ENCODE assay signal across 20 cellular contexts in the genomic region with DNA sequence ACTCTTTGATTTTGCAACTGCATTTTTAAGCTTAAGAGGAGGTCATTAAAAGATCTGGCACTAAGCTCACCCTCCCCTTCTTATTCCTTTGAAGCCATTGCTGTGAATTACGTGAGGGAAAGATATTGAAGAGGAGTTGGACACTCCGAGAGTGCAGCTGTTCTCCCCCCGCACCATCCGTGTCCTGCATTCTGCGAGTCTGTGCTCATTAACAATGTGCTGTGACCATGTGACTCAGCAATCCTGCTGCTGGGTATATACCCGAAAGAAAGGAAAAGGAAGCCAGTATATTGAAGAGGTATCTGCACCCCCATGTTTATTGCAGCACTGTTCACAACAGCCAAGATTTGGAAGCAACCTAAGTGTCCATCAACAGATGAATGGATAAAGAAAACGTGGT. TPM values are rescaled to one million over a fixed set of nuclear protein-coding genes. Genes with fewer than 3 reads are reported as not detected.
DNase-seq lines count a peak whose midpoint lies in the region; ATAC-seq and TF ChIP-seq lines count a peak whose summit lies in the region.
"Had no signal": no experiment of that assay in that cellular context is flagged by ENCODE, and none has a peak within 500 bp of the region (broad histone marks: within the 10 kb centered on the region; RNA-seq: fewer than 3 reads in every experiment).

No MANE protein-coding gene starts in this region.

- peaks cover 9 to 17% of the 10 kb centered on the region in 2 donors for H3K27me3 Mint-ChIP-seq in CD4-positive, alpha-beta memory T cell
- H3K27me3 Mint-ChIP-seq in osteocyte (ENCODE audit: unreplicated experiment) = no peaks in the 10 kb centered on the region

- no peaks in the 10 kb centered on the region for H3K9me3 ChIP-seq in SJCRH30 (replicated peaks)
- no peaks in the 10 kb centered on the region for H3K9me3 ChIP-seq in CD4-positive, alpha-beta memory T cell (ENCODE audit: control insufficient read depth in 1 of 2, low read length in 2 of 2)
- H3K9me3 ChIP-seq: BLaER1, heart left ventricle, mucosa of descending colon had no signal

- no peaks in the 10 kb centered on the region for H3K36me3 ChIP-seq in SJCRH30
- H3K36me3 ChIP-seq in CD4-positive, alpha-beta memory T cell (ENCODE audit: insufficient read depth, low read length) = no peaks in the 10 kb centered on the region
- H3K36me3 ChIP-seq: BLaER1, heart left ventricle had no signal

- TF ChIP-seq CTCF in fibroblast of pulmonary artery (IDR thresholded peaks at IDR 0.05; ENCODE audit: low read length, missing control alignments) (no peak), retinal pigment epithelial cell (conservative IDR thresholded peaks at IDR 0.05; ENCODE audit: low read depth, low read length) (no peak), osteocyte (IDR thresholded peaks at IDR 0.05) (no peak)

- POLR2A ChIA-PET in CD4-positive, alpha-beta memory T cell (lab: Charles Lee; ENCODE audit: partially characterized antibody) = no interaction called here

- no peak overlapping the region for H3K27ac Mint-ChIP-seq in CD4-positive, alpha-beta memory T cell
- no peak overlapping the region for H3K27ac Mint-ChIP-seq in osteocyte (ENCODE audit: unreplicated experiment)
- H3K27ac Mint-ChIP-seq: activated CD4-positive, alpha-beta memory T cell treated with anti-CD3 and anti-CD28 coated beads, Interleukin-2, amount 10 ng/mL, durations not matched to agents 7 days and 5 days; activated naive CD8-positive, alpha-beta T cell treated with anti-CD3 and anti-CD28 coated beads, Interleukin-2, amount 50 U/mL, for 24 hours; activated T-helper 1 cell treated with anti-CD3 and anti-CD28 coated beads, Interleukin-12 subunit alpha, Interleukin-12 subunit beta, Interleukin-2, Interleukin-4 antibody, amounts not matched to agents 30 ng/mL and 10 ng/mL and 1 ng/mL, durations not matched to agents 14 hours and 24 hours and 36 hours; progenitor cell of endocrine pancreas had no signal

- intact Hi-C loops in CD4-positive, alpha-beta memory T cell (cut with micrococcal nuclease) = loop anchor here (5.0 kb wide), 1 partner anchor 1238 kb away; no protein-coding TSS in a partner anchor

- peaks cover 0 to 3% (median 2%) of the 10 kb centered on the region in 4 donors for H3K4me1 Mint-ChIP-seq in CD4-positive, alpha-beta memory T cell
- H3K4me1 Mint-ChIP-seq in osteocyte (ENCODE audit: unreplicated experiment) = peaks cover 12% of the 10 kb centered on the region

- no peak for ATAC-seq in GM19351 (IDR thresholded peaks at IDR 0.05; ENCODE audit: unreplicated experiment)
- ATAC-seq in GM21576 (IDR thresholded peaks at IDR 0.05; ENCODE audit: unreplicated experiment) = no peak
- ATAC-seq: activated naive CD8-positive, alpha-beta T cell treated with anti-CD3 and anti-CD28 coated beads, Interleukin-2, amount 50 U/mL, for 24 hours; heart left ventricle; mucosa of descending colon; Panc1 had no signal

- no peak overlapping the region for H3K4me3 Mint-ChIP-seq in CD4-positive, alpha-beta memory T cell
- no peak overlapping the region for H3K4me3 Mint-ChIP-seq in osteocyte (ENCODE audit: unreplicated experiment)
- H3K4me3 Mint-ChIP-seq: activated CD4-positive, alpha-beta memory T cell treated with anti-CD3 and anti-CD28 coated beads, Interleukin-2, amount 10 ng/mL, durations not matched to agents 7 days and 5 days; activated naive CD8-positive, alpha-beta T cell treated with anti-CD3 and anti-CD28 coated beads, Interleukin-2, amount 50 U/mL, for 24 hours; activated T-helper 1 cell treated with anti-CD3 and anti-CD28 coated beads, Interleukin-12 subunit alpha, Interleukin-12 subunit beta, Interleukin-2, Interleukin-4 antibody, amounts not matched to agents 30 ng/mL and 10 ng/mL and 1 ng/mL, durations not matched to agents 14 hours and 24 hours and 36 hours had no signal

- H3K27me3 ChIP-seq in SJCRH30 = no peaks in the 10 kb centered on the region
- H3K27me3 ChIP-seq in CD4-positive, alpha-beta memory T cell (ENCODE audit: insufficient read depth, low read length) = no peaks in the 10 kb centered on the region
- H3K27me3 ChIP-seq: BLaER1 had no signal

- CTCF ChIA-PET in CD4-positive, alpha-beta memory T cell (lab: Charles Lee; ENCODE audit: partially characterized antibody) = interaction anchor here (1.0 kb wide), 1 partner anchor 403 kb away, joined by 3 read pairs; no protein-coding TSS in a partner anchor

- H3K36me3 Mint-ChIP-seq in CD4-positive, alpha-beta memory T cell = no peaks in the 10 kb centered on the region
- no peaks in the 10 kb centered on the region for H3K36me3 Mint-ChIP-seq in osteocyte (ENCODE audit: unreplicated experiment)

- peak; percentile 76 for DNase-seq in ELR (ENCODE audit: low read depth)
- peak; percentile 75 to 79 for DNase-seq in SJCRH30
- peak; percentile 42 for DNase-seq in fibroblast of pulmonary artery (ENCODE audit: low read depth)
- no peak for DNase-seq in retinal pigment epithelial cell (ENCODE audit: low read depth)
- no peak for DNase-seq in CD4-positive, alpha-beta memory T cell
- DNase-seq in osteocyte (ENCODE audit: extremely low spot score, unreplicated experiment) = no peak
- DNase-seq: activated CD4-positive, alpha-beta memory T cell treated with anti-CD3 and anti-CD28 coated beads, Interleukin-2, amount 10 ng/mL, durations not matched to agents 7 days and 5 days; activated naive CD8-positive, alpha-beta T cell treated with anti-CD3 and anti-CD28 coated beads, Interleukin-2, amount 50 U/mL, for 24 hours; DMS153; heart left ventricle; kidney; mucosa of descending colon; NCI-H2081; NCI-H69 had no signal

- H3K4me1 ChIP-seq in SJCRH30 = peaks cover 12% of the 10 kb centered on the region
- peaks cover 7% of the 10 kb centered on the region for H3K4me1 ChIP-seq in CD4-positive, alpha-beta memory T cell (ENCODE audit: insufficient read depth, low read length)

- peak overlapping the region; percentile 11; the same call in 1 of the 2 replicates for H3K27ac ChIP-seq in SJCRH30
- H3K27ac ChIP-seq in CD4-positive, alpha-beta memory T cell (ENCODE audit: low read depth, low read length) = no peak overlapping the region
- H3K27ac ChIP-seq: BLaER1, heart left ventricle had no signal

- no peak overlapping the region for H3K4me3 ChIP-seq in SJCRH30
- H3K4me3 ChIP-seq in fibroblast of pulmonary artery (replicated peaks; ENCODE audit: low read depth, low read length) = no peak overlapping the region
- H3K4me3 ChIP-seq in retinal pigment epithelial cell (ENCODE audit: low read length) = peak overlapping the region; percentile 14
- H3K4me3 ChIP-seq in CD4-positive, alpha-beta memory T cell (ENCODE audit: low read length in 2 of 2) = no peak overlapping the region
- H3K4me3 ChIP-seq: BLaER1, heart left ventricle, mucosa of descending colon had no signal

- H3K9me3 Mint-ChIP-seq in CD4-positive, alpha-beta memory T cell = no peaks in the 10 kb centered on the region
- H3K9me3 Mint-ChIP-seq in osteocyte (ENCODE audit: unreplicated experiment) = no peaks in the 10 kb centered on the region
- H3K9me3 Mint-ChIP-seq: activated CD4-positive, alpha-beta memory T cell treated with anti-CD3 and anti-CD28 coated beads, Interleukin-2, amount 10 ng/mL, durations not matched to agents 7 days and 5 days; activated naive CD8-positive, alpha-beta T cell treated with anti-CD3 and anti-CD28 coated beads, Interleukin-2, amount 50 U/mL, for 24 hours; activated T-helper 1 cell treated with anti-CD3 and anti-CD28 coated beads, Interleukin-12 subunit alpha, Interleukin-12 subunit beta, Interleukin-2, Interleukin-4 antibody, amounts not matched to agents 30 ng/mL and 10 ng/mL and 1 ng/mL, durations not matched to agents 14 hours and 24 hours and 36 hours had no signal

RNA-seq across cellular contexts. Expression of a gene that starts 40.0 kb away (rescaled TPM):
- total RNA-seq in SJCRH30 (2014; rRNA removed; shearing (Covaris generic)) = 0.18 TPM in 1 of 2 replicates, not detected in the other
- not detected for total RNA-seq in CD4-positive, alpha-beta memory T cell
- polyA plus RNA-seq in CD4-positive, alpha-beta memory T cell = not detected
- total RNA-seq in osteocyte = 0.32 TPM in 1 of 2 replicates, not detected in the other
- total RNA-seq: activated CD4-positive, alpha-beta memory T cell treated with anti-CD3 and anti-CD28 coated beads, Interleukin-2, amount 10 ng/mL, durations not matched to agents 7 days and 5 days; activated T-helper 1 cell treated with anti-CD3 and anti-CD28 coated beads, Interleukin-12 subunit alpha, Interleukin-12 subunit beta, Interleukin-2, Interleukin-4 antibody, amounts not matched to agents 30 ng/mL and 10 ng/mL and 1 ng/mL, durations not matched to agents 14 hours and 24 hours and 36 hours; heart left ventricle; mucosa of descending colon; progenitor cell of endocrine pancreas had no signal

Comparison
In these comparisons a context has a peak if more than half of its experiments do, and no peak if none do; other contexts are left out.
1. DNase-seq: peak in ELR (single experiment), SJCRH30 (2 of 2) and fibroblast of pulmonary artery (single experiment); none in retinal pigment epithelial cell (single experiment), CD4-positive, alpha-beta memory T cell (0 of 5) and osteocyte (single experiment).